In genomic region chr11:65426839-65427690, GRCh38 we compare ENCODE assay signal across 8 cellular contexts. TPM values are rescaled to one million over a fixed set of nuclear protein-coding genes. Genes with fewer than 3 reads are reported as not detected.
DNase-seq lines count a peak whose midpoint lies in the region; ATAC-seq and TF ChIP-seq lines count a peak whose summit lies in the region.

No MANE protein-coding gene starts in this region.

- H3K4me1 ChIP-seq in Peyer's patch, result peaks cover 0 to 43% (median 22%) of the 10 kb centered on the region in 4 donors

- ATAC-seq in stimulated activated effector memory CD8-positive, alpha-beta T cell treated with anti-CD3 and anti-CD28 coated beads, Interleukin-12 subunit alpha, Interleukin-12 subunit beta, amount 100 ng/mL, for 72 hours, result no peak
- no peak for ATAC-seq in HG03378 (IDR thresholded peaks at IDR 0.05; ENCODE audit: unreplicated experiment)

- H3K36me3 ChIP-seq in Peyer's patch, result peaks cover 0 to 33% (median 0%) of the 10 kb centered on the region in 3 donors

- H3K4me3 Mint-ChIP-seq in stimulated activated effector memory CD8-positive, alpha-beta T cell treated with anti-CD3 and anti-CD28 coated beads, Interleukin-12 subunit alpha, Interleukin-12 subunit beta, amount 100 ng/mL, for 72 hours, result peak overlapping the region; percentile 96

- H3K4me3 ChIP-seq in Peyer's patch (peak overlapping the region; percentile 61 to 91 (median 74)), astrocyte of the cerebellum (ENCODE audit: low read depth, low read length) (peak overlapping the region; percentile 96)

- no peaks in the 10 kb centered on the region for H3K9me3 ChIP-seq in Peyer's patch

- H3K27ac Mint-ChIP-seq in stimulated activated effector memory CD8-positive, alpha-beta T cell treated with anti-CD3 and anti-CD28 coated beads, Interleukin-12 subunit alpha, Interleukin-12 subunit beta, amount 100 ng/mL, for 72 hours, result peak overlapping the region; percentile 100

- TF ChIP-seq CTCF in Peyer's patch (IDR thresholded peaks at IDR 0.05) (no peak), astrocyte of the cerebellum (IDR thresholded peaks at IDR 0.05; ENCODE audit: low read depth, low read length, missing control alignments) (no peak)

- H3K27me3 ChIP-seq in Peyer's patch, result no peaks in the 10 kb centered on the region

- TF ChIP-seq POLR2A in Peyer's patch (IDR thresholded peaks at IDR 0.05), result peak in 1 of 2 donors; percentile 75

- in situ Hi-C loops in astrocyte of the cerebellum (cut with HindIII; ENCODE audit: low sequenced_read_pairs), result no loop called here

- H3K4me1 Mint-ChIP-seq in stimulated activated effector memory CD8-positive, alpha-beta T cell treated with anti-CD3 and anti-CD28 coated beads, Interleukin-12 subunit alpha, Interleukin-12 subunit beta, amount 100 ng/mL, for 72 hours, result peaks cover 93% of the 10 kb centered on the region

- peaks cover 100% of the 10 kb centered on the region for H3K36me3 Mint-ChIP-seq in stimulated activated effector memory CD8-positive, alpha-beta T cell treated with anti-CD3 and anti-CD28 coated beads, Interleukin-12 subunit alpha, Interleukin-12 subunit beta, amount 100 ng/mL, for 72 hours

- H3K9me3 Mint-ChIP-seq in stimulated activated effector memory CD8-positive, alpha-beta T cell treated with anti-CD3 and anti-CD28 coated beads, Interleukin-12 subunit alpha, Interleukin-12 subunit beta, amount 100 ng/mL, for 72 hours, result no peaks in the 10 kb centered on the region

- H3K27ac ChIP-seq in Peyer's patch, result peak overlapping the region; percentile 97 to 100 (median 98)

- peak; percentile 69 for DNase-seq in GM04504 (ENCODE audit: low read depth)
- peak; percentile 44 to 74 (median 66) for DNase-seq in Peyer's patch
- no peak for DNase-seq in astrocyte of the cerebellum (ENCODE audit: low read depth)
- peak; percentile 72 for DNase-seq in iris pigment epithelial cell (ENCODE audit: low read depth)
- DNase-seq in stimulated activated effector memory CD8-positive, alpha-beta T cell treated with anti-CD3 and anti-CD28 coated beads, Interleukin-12 subunit alpha, Interleukin-12 subunit beta, amount 100 ng/mL, for 72 hours (ENCODE audit: low spot score in 2 of 2), result no peak
- no peak for DNase-seq in AG20443 (ENCODE audit: low spot score)
- DNase-seq in NCI-H1417 treated with DMSO at 0.1 percent for 48 hours (lab: John Stamatoyannopoulos, UW), result no peak

RNA-seq across cellular contexts. Expression of gene NEAT1, which starts 4.5 kb away (rescaled TPM):
- total RNA-seq in Peyer's patch, result 1,000 to 10,000 TPM in 2 of 4 donors, 100 to 1,000 TPM in 2; 705 to 1,411 (median 1,064) TPM

RNA-seq across cellular contexts. Expression of gene FRMD8, which starts 40.6 kb away (rescaled TPM):
- total RNA-seq in Peyer's patch, result 100 to 1,000 TPM in 2 of 4 donors, 10 to 100 TPM in 2; 51.2 to 115 (median 102) TPM

RNA-seq across cellular contexts. Expression of gene SLC25A45, which starts 44.6 kb away (rescaled TPM):
- total RNA-seq in Peyer's patch, result 10 to 100 TPM; 23.3 to 50.6 (median 40.2) TPM

Comparison
In these comparisons a context has a peak if more than half of its experiments do, and no peak if none do; other contexts are left out.
1. DNase-seq: peak in GM04504 (single experiment), Peyer's patch (3 of 3) and iris pigment epithelial cell (single experiment); none in astrocyte of the cerebellum (single experiment), stimulated activated effector memory CD8-positive, alpha-beta T cell treated with anti-CD3 and anti-CD28 coated beads, Interleukin-12 subunit alpha, Interleukin-12 subunit beta, amount 100 ng/mL, for 72 hours (0 of 2), AG20443 (single experiment) and NCI-H1417 treated with DMSO at 0.1 percent for 48 hours (single experiment).